In genomic region chr14:56310643-56311042, GRCh38 we compare ENCODE assay signal across 23 cellular contexts.
DNase-seq lines count a peak whose midpoint lies in the region; ATAC-seq, FAIRE-seq and TF ChIP-seq lines count a peak whose summit lies in the region.
"Had no signal": no experiment of that assay in that cellular context is flagged by ENCODE, and none has a peak within 500 bp of the region (broad histone marks: within the 10 kb centered on the region; RNA-seq: fewer than 3 reads in every experiment).

No MANE protein-coding gene starts in this region.

- H3K4me3 Mint-ChIP-seq in chondrocyte (ENCODE audit: unreplicated experiment), result peak overlapping the region; percentile 2
- no peak overlapping the region for H3K4me3 Mint-ChIP-seq in progenitor cell of endocrine pancreas (ENCODE audit: low read depth)
- H3K4me3 Mint-ChIP-seq: activated T-cell treated with anti-CD3 and anti-CD28 coated beads, Interleukin-2, amount 50 U/mL, for 4 hours; central memory CD8-positive, alpha-beta T cell; stimulated activated effector memory CD8-positive, alpha-beta T cell treated with anti-CD3 and anti-CD28 coated beads, Interleukin-12 subunit alpha, Interleukin-12 subunit beta, amount 100 ng/mL, for 72 hours had no signal

- peak; percentile 89 for FAIRE-seq in urothelium cell line (lab: Jason Lieb, UNC)
- FAIRE-seq: islet of Langerhans had no signal

- H3K9me3 Mint-ChIP-seq in chondrocyte (ENCODE audit: low read depth) (peaks cover 4% of the 10 kb centered on the region), progenitor cell of endocrine pancreas (ENCODE audit: low read depth) (no peaks in the 10 kb centered on the region)
- H3K9me3 Mint-ChIP-seq: central memory CD8-positive, alpha-beta T cell; stimulated activated effector memory CD8-positive, alpha-beta T cell treated with anti-CD3 and anti-CD28 coated beads, Interleukin-12 subunit alpha, Interleukin-12 subunit beta, amount 100 ng/mL, for 72 hours had no signal

- no peaks in the 10 kb centered on the region for H3K36me3 ChIP-seq in right atrium auricular region
- H3K36me3 ChIP-seq: gastroesophageal sphincter, ovary had no signal

- in situ Hi-C loops in GM13976 (cut with MboI; ENCODE audit: low sequenced_read_pairs, unreplicated experiment), result no loop called here

- peaks cover 25% of the 10 kb centered on the region for H3K4me1 Mint-ChIP-seq in chondrocyte (ENCODE audit: low read depth)
- H3K4me1 Mint-ChIP-seq in progenitor cell of endocrine pancreas (ENCODE audit: low read depth), result peaks cover 2% of the 10 kb centered on the region
- H3K4me1 Mint-ChIP-seq: central memory CD8-positive, alpha-beta T cell; stimulated activated effector memory CD8-positive, alpha-beta T cell treated with anti-CD3 and anti-CD28 coated beads, Interleukin-12 subunit alpha, Interleukin-12 subunit beta, amount 100 ng/mL, for 72 hours had no signal

- H3K27ac Mint-ChIP-seq in chondrocyte (ENCODE audit: unreplicated experiment) (peak overlapping the region; percentile 56), progenitor cell of endocrine pancreas (no peak overlapping the region)
- H3K27ac Mint-ChIP-seq: activated naive CD4-positive, alpha-beta T cell treated with anti-CD3 and anti-CD28 coated beads, Interleukin-2, amount 50 U/mL, for 72 hours; stimulated activated effector memory CD8-positive, alpha-beta T cell treated with anti-CD3 and anti-CD28 coated beads, Interleukin-12 subunit alpha, Interleukin-12 subunit beta, amount 100 ng/mL, for 72 hours had no signal

- DNase-seq in Right ventricle myocardium superior (no peak), right atrium auricular region (ENCODE audit: low spot score) (no peak), chondrocyte (ENCODE audit: low spot score) (no peak), kidney tubule cell (ENCODE audit: low spot score) (peak; percentile 9), urothelium cell line (ENCODE audit: low spot score) (peak; percentile 62), GM13976 (ENCODE audit: low spot score) (no peak), progenitor cell of endocrine pancreas (ENCODE audit: low spot score, unreplicated experiment) (no peak)
- DNase-seq: 8988T; activated CD4-positive, alpha-beta T cell treated with anti-CD3 and anti-CD28 coated beads, Interleukin-2, amount 50 U/mL, for 4 hours; activated T-cell treated with anti-CD3 and anti-CD28 coated beads, Interleukin-2, amount 50 U/mL, for 4 hours; DMS53; NCI-H1092; NCI-H748 treated with DMSO at 0.1 percent for 48 hours; trophoblast cell had no signal

- no peaks in the 10 kb centered on the region for H3K9me3 ChIP-seq in right atrium auricular region
- H3K9me3 ChIP-seq: gastroesophageal sphincter, ovary had no signal

- intact Hi-C loops in Right ventricle myocardium superior (cut with DNase I), result no loop called here

- H3K27me3 ChIP-seq in right atrium auricular region, result no peaks in the 10 kb centered on the region
- H3K27me3 ChIP-seq: gastroesophageal sphincter, ovary had no signal

- H3K4me3 ChIP-seq in right atrium auricular region, result no peak overlapping the region
- H3K4me3 ChIP-seq: gastroesophageal sphincter, ovary had no signal

- H3K4me1 ChIP-seq in right atrium auricular region, result peaks cover 0 to 11% of the 10 kb centered on the region in 2 donors
- H3K4me1 ChIP-seq: gastroesophageal sphincter had no signal

- H3K36me3 Mint-ChIP-seq in chondrocyte (ENCODE audit: low read depth), result peaks cover 4% of the 10 kb centered on the region
- no peaks in the 10 kb centered on the region for H3K36me3 Mint-ChIP-seq in progenitor cell of endocrine pancreas (ENCODE audit: insufficient read depth)
- H3K36me3 Mint-ChIP-seq: stimulated activated effector memory CD8-positive, alpha-beta T cell treated with anti-CD3 and anti-CD28 coated beads, Interleukin-12 subunit alpha, Interleukin-12 subunit beta, amount 100 ng/mL, for 72 hours had no signal

- TF ChIP-seq CTCF in right atrium auricular region (IDR thresholded peaks at IDR 0.05) (no peak), chondrocyte (IDR thresholded peaks at IDR 0.05) (no peak), GM13976 (IDR thresholded peaks at IDR 0.05; ENCODE audit: borderline replicate concordance, control extremely low read depth, extremely low read depth, insufficient read depth, missing control alignments) (no peak), progenitor cell of endocrine pancreas (IDR thresholded peaks at IDR 0.05; ENCODE audit: unreplicated experiment) (no peak)

- ATAC-seq in Right ventricle myocardium superior (ENCODE audit: poor library complexity) (peak; percentile 15), GM19395 (IDR thresholded peaks at IDR 0.05; ENCODE audit: unreplicated experiment) (no peak)
- ATAC-seq: activated naive CD4-positive, alpha-beta T cell treated with anti-CD3 and anti-CD28 coated beads, Interleukin-2, amount 50 U/mL, for 72 hours; activated T-cell treated with anti-CD3 and anti-CD28 coated beads, Interleukin-2, amount 50 U/mL, for 4 hours; gastroesophageal sphincter; Panc1; SK-N-SH treated with all-trans-retinoic acid at 6 μM for 48 hours; stimulated activated effector memory CD8-positive, alpha-beta T cell treated with anti-CD3 and anti-CD28 coated beads, Interleukin-12 subunit alpha, Interleukin-12 subunit beta, amount 100 ng/mL, for 72 hours had no signal

- H3K27me3 Mint-ChIP-seq in chondrocyte (ENCODE audit: low read depth) (no peaks in the 10 kb centered on the region), progenitor cell of endocrine pancreas (no peaks in the 10 kb centered on the region)

- H3K27ac ChIP-seq in right atrium auricular region, result peak overlapping the region in 1 of 2 donors; percentile 11
- H3K27ac ChIP-seq: gastroesophageal sphincter had no signal

Comparison
In these comparisons a context has a peak if more than half of its experiments do, and no peak if none do; other contexts are left out.
1. DNase-seq: peak in kidney tubule cell (single experiment) and urothelium cell line (single experiment); none in Right ventricle myocardium superior (single experiment), right atrium auricular region (single experiment), chondrocyte (single experiment), GM13976 (single experiment) and progenitor cell of endocrine pancreas (single experiment).